In genomic region chr1:35079003-35079930, GRCh38 we compare ENCODE assay signal across 8 cellular contexts. TPM values are rescaled to one million over a fixed set of nuclear protein-coding genes. Genes with fewer than 3 reads are reported as not detected.
A peak's percentile ranks its signal among the peaks of the same experiment; 100 is the strongest.
DNase-seq lines count a peak whose midpoint lies in the region; ATAC-seq and TF ChIP-seq lines count a peak whose summit lies in the region.

TSS of gene ZMYM1 (plus strand) at chr1:35079385. CDS start at chr1:35093988, 14,603 bp downstream.

- peak within 1 kb of the TSS; percentile 99 for H3K4me3 Mint-ChIP-seq in HFFc6
- peak within 1 kb of the TSS; percentile 93 for H3K4me3 Mint-ChIP-seq in activated naive CD8-positive, alpha-beta T cell treated with anti-CD3 and anti-CD28 coated beads, Interleukin-2, amount 50 U/mL, for 24 hours

- peak within 1 kb of the TSS; percentile 81 for H4K12ac ChIP-seq in trophoblast cell (ENCODE audit: low read depth, low read length)

- peak within 1 kb of the TSS; percentile 81 for H3K18ac ChIP-seq in trophoblast cell (ENCODE audit: low read length)

- H3K27me3 ChIP-seq in GM06990 (replicated peaks; ENCODE audit: control insufficient read depth, insufficient read depth, low read length), result no peaks in the 10 kb centered on the region
- no peaks in the 10 kb centered on the region for H3K27me3 ChIP-seq in trophoblast cell (ENCODE audit: insufficient read depth, low read length)
- no peaks in the 10 kb centered on the region for H3K27me3 ChIP-seq in tibial nerve

- H3K14ac ChIP-seq in trophoblast cell (ENCODE audit: low read length), result peak within 1 kb of the TSS; percentile 82

- peak within 1 kb of the TSS; percentile 82 for H2AFZ ChIP-seq in trophoblast cell (ENCODE audit: insufficient read depth, low read length, poor library complexity)

- DNase-seq in GM06990 (ENCODE audit: extremely low read depth, insufficient read length), result peak; percentile 90
- DNase-seq in HFFc6, result peak; percentile 70
- DNase-seq in NCI-H1048 (lab: John Stamatoyannopoulos, UW), result peak; percentile 62
- DNase-seq in SKM-1 treated with dmso at 0.1 percent for 144 hours (lab: John Stamatoyannopoulos, UW; ENCODE audit: unreplicated experiment), result peak; percentile 39
- DNase-seq in activated naive CD8-positive, alpha-beta T cell treated with anti-CD3 and anti-CD28 coated beads, Interleukin-2, amount 50 U/mL, for 24 hours, result peak; percentile 92
- peak; percentile 93 for DNase-seq in cardiac septum (ENCODE audit: low spot score)
- peak; percentile 90 to 91 for DNase-seq in trophoblast cell
- DNase-seq in tibial nerve (ENCODE audit: low spot score in 2 of 2), result peak; percentile 57 to 65

- H2BK120ac ChIP-seq in trophoblast cell (ENCODE audit: insufficient read depth, low read length, poor library complexity), result peak within 1 kb of the TSS; percentile 8

- H3K23ac ChIP-seq in trophoblast cell (ENCODE audit: low read length), result no peak within 1 kb of the TSS

- peak within 1 kb of the TSS; percentile 64 for H2AK5ac ChIP-seq in trophoblast cell (ENCODE audit: low read length)

- no peak for TF ChIP-seq POLR2A in tibial nerve (IDR thresholded peaks at IDR 0.05)

- WGBS in trophoblast cell (ENCODE audit: extremely low coverage, insufficient coverage, insufficient read length), result no CpG with 5 or more reads among the region's 52 CpGs
- 1 to 2% methylated on average over 51 of the region's 52 CpGs for WGBS in tibial nerve, 2 donors

- H3K4me2 ChIP-seq in trophoblast cell (ENCODE audit: low read length), result peak within 1 kb of the TSS; percentile 63

- H3K9me3 ChIP-seq in trophoblast cell (ENCODE audit: insufficient read depth, low read depth, low read length) (no peaks in the 10 kb centered on the region), tibial nerve (peaks cover 0 to 4% (median 0%) of the 10 kb centered on the region in 4 donors)

- H3K9ac ChIP-seq in trophoblast cell (ENCODE audit: low read length), result peak within 1 kb of the TSS; percentile 44

- peak; percentile 96 for ATAC-seq in activated naive CD8-positive, alpha-beta T cell treated with anti-CD3 and anti-CD28 coated beads, Interleukin-2, amount 50 U/mL, for 24 hours

- H3K27ac ChIP-seq in trophoblast cell (ENCODE audit: low read depth, low read length) (peak within 1 kb of the TSS; percentile 74), tibial nerve (peak within 1 kb of the TSS; percentile 80 to 93 (median 88))

- H3K36me3 ChIP-seq in GM06990 (ENCODE audit: control insufficient read depth, insufficient read depth, low read length), result no peaks in the 10 kb centered on the region
- no peaks in the 10 kb centered on the region for H3K36me3 ChIP-seq in trophoblast cell (ENCODE audit: control insufficient read depth in 1 of 2, insufficient read depth in 2 of 2, low read length in 2 of 2)
- H3K36me3 ChIP-seq in tibial nerve, result peaks cover 0 to 15% (median 0%) of the 10 kb centered on the region in 3 donors

- H3K36me3 Mint-ChIP-seq in HFFc6 (ENCODE audit: low read depth), result peaks cover 15% of the 10 kb centered on the region
- H3K36me3 Mint-ChIP-seq in activated naive CD8-positive, alpha-beta T cell treated with anti-CD3 and anti-CD28 coated beads, Interleukin-2, amount 50 U/mL, for 24 hours (ENCODE audit: low read depth), result no peaks in the 10 kb centered on the region

- H4K8ac ChIP-seq in trophoblast cell (ENCODE audit: low read depth, low read length), result peak within 1 kb of the TSS; percentile 99

- H3K4ac ChIP-seq in trophoblast cell (ENCODE audit: low read depth, low read length), result peak within 1 kb of the TSS; percentile 81

- TF ChIP-seq CTCF in GM06990 (IDR thresholded peaks at IDR 0.05; ENCODE audit: insufficient read depth, low read length, poor library complexity, severe bottlenecking) (no peak), HFFc6 (IDR thresholded peaks at IDR 0.05) (no peak), tibial nerve (IDR thresholded peaks at IDR 0.05) (peak in 1 of 5 experiments; percentile 10)

- peak within 1 kb of the TSS; percentile 85 for H2BK5ac ChIP-seq in trophoblast cell (ENCODE audit: low read depth, low read length, poor library complexity)

- peak within 1 kb of the TSS; percentile 99 for H3K27ac Mint-ChIP-seq in HFFc6
- peak within 1 kb of the TSS; percentile 97 for H3K27ac Mint-ChIP-seq in activated naive CD8-positive, alpha-beta T cell treated with anti-CD3 and anti-CD28 coated beads, Interleukin-2, amount 50 U/mL, for 24 hours

- H3K27me3 Mint-ChIP-seq in HFFc6 (ENCODE audit: insufficient read depth), result no peaks in the 10 kb centered on the region
- H3K27me3 Mint-ChIP-seq in activated naive CD8-positive, alpha-beta T cell treated with anti-CD3 and anti-CD28 coated beads, Interleukin-2, amount 50 U/mL, for 24 hours, result no peaks in the 10 kb centered on the region

- H3K9me3 Mint-ChIP-seq in HFFc6, result peaks cover 4% of the 10 kb centered on the region; the same call in 1 of the 2 replicates
- no peaks in the 10 kb centered on the region for H3K9me3 Mint-ChIP-seq in activated naive CD8-positive, alpha-beta T cell treated with anti-CD3 and anti-CD28 coated beads, Interleukin-2, amount 50 U/mL, for 24 hours

- H3K4me1 ChIP-seq in trophoblast cell (ENCODE audit: control insufficient read depth in 1 of 2, insufficient read depth in 2 of 2, low read length in 2 of 2) (peaks cover 3 to 4% of the 10 kb centered on the region in 2 experiments), tibial nerve (peaks cover 0 to 23% (median 5%) of the 10 kb centered on the region in 4 donors)

- H3K79me1 ChIP-seq in trophoblast cell (ENCODE audit: low read length), result peaks cover 8% of the 10 kb centered on the region

- peaks cover 11% of the 10 kb centered on the region for H3K79me2 ChIP-seq in trophoblast cell (ENCODE audit: control insufficient read depth, insufficient read depth, low read length, poor library complexity)

- intact Hi-C loops in cardiac septum (cut with DNase I), result loop anchor here (1.0 kb wide), 1 partner anchor 47 kb away; no protein-coding TSS in a partner anchor

- H3K4me1 Mint-ChIP-seq in HFFc6 (ENCODE audit: low read depth), result peaks cover 47% of the 10 kb centered on the region
- H3K4me1 Mint-ChIP-seq in activated naive CD8-positive, alpha-beta T cell treated with anti-CD3 and anti-CD28 coated beads, Interleukin-2, amount 50 U/mL, for 24 hours, result peaks cover 35% of the 10 kb centered on the region

- peak within 1 kb of the TSS; percentile 70 for H4K91ac ChIP-seq in trophoblast cell (ENCODE audit: low read depth, low read length)

- H3K4me3 ChIP-seq in GM06990 (replicated peaks; ENCODE audit: low read depth, low read length) (peak within 1 kb of the TSS; percentile 68), trophoblast cell (ENCODE audit: low read depth, low read length) (peak within 1 kb of the TSS; percentile 73), tibial nerve (peak within 1 kb of the TSS; percentile 40 to 74 (median 60))

- no peak within 1 kb of the TSS for H2BK12ac ChIP-seq in trophoblast cell (ENCODE audit: low read length)

- TF ChIP-seq EP300 in tibial nerve (IDR thresholded peaks at IDR 0.05), result peak; percentile 42 to 76

RNA-seq across cellular contexts. Expression of gene ZMYM1, which starts in this region (rescaled TPM):
- 10 to 100 TPM; 14.5 to 20.2 (median 18.2) TPM for total RNA-seq in HFFc6 (2021; fragmentation: NEBNext Ultra II Directional; extraction: Animal tissue kit (Norgen Biotek cat#: 25700))
- total RNA-seq in cardiac septum (6.9 TPM), tibial nerve (10 to 100 TPM; 10.5 to 17.4 (median 13.4) TPM)
- 9.4 and 10.8 TPM in 2 replicates for polyA plus RNA-seq in trophoblast cell (2013)

Comparison
In these comparisons a context has a peak if more than half of its experiments do, and no peak if none do; other contexts are left out.
1. Peak in every context shown above with its lines: DNase-seq, ATAC-seq, H3K4me3 ChIP-seq and H3K27ac ChIP-seq.
2. DNase-seq: peak in every context shown above with its lines; median percentile 93 in cardiac septum; 92 in activated naive CD8-positive, alpha-beta T cell treated with anti-CD3 and anti-CD28 coated beads, Interleukin-2, amount 50 U/mL, for 24 hours; 90 in trophoblast cell; 90 in GM06990; 70 in HFFc6; 62 in NCI-H1048; 61 in tibial nerve; 39 in SKM-1 treated with dmso at 0.1 percent for 144 hours.